Comparison of ENCODE assay signal across 8 cellular contexts in the genomic region with DNA sequence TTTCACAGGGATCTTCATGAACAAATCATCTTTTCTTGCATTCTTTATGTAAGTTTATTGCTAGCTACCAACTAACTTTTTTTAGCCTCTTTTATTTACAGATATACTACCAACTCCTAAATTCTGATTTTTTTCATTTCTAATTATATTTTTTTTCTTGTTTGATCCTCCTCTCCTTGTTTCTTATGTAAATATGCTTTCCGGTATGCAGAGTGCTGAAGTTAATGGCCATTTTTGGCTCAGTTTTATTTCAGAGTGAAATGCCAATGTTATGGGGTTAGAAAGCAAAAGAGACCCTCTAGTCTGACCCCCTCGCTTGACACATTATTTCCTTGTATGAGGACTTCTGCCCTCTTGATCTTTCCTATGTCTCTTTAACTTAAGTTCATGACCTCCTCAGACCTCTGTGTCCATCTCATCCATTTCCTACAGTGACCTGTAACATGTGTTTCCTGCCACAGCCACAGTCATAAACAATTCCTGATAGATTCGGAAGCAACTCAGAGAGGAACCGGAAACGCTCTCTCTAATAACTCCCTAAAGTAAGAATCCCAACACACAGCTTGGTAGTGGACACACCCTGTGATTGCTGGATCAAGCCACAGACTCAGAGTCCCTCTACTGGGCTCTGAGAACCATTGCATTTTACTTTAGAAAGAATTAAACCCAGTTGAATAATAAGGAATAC. TPM values are rescaled to one million over a fixed set of nuclear protein-coding genes. Genes with fewer than 3 reads are reported as not detected.
DNase-seq lines count a peak whose midpoint lies in the region; ATAC-seq and TF ChIP-seq lines count a peak whose summit lies in the region.

No MANE protein-coding gene starts in this region.

- H3K27me3 ChIP-seq in brain microvascular endothelial cell (replicated peaks) (no peaks in the 10 kb centered on the region), thoracic aorta (replicated peaks; ENCODE audit: insufficient read depth) (no peaks in the 10 kb centered on the region)

- peak; percentile 84 for TF ChIP-seq CTCF in brain microvascular endothelial cell (IDR thresholded peaks at IDR 0.05; ENCODE audit: low read depth, low read length, missing control alignments)
- TF ChIP-seq CTCF in thoracic aorta (IDR thresholded peaks at IDR 0.05), result peak; percentile 75

- no peak overlapping the region for H3K4me3 ChIP-seq in brain microvascular endothelial cell (ENCODE audit: low read depth, low read length)
- no peak overlapping the region for H3K4me3 ChIP-seq in thoracic aorta

- DNase-seq in DMS153 treated with DMSO at 0.1 percent for 48 hours (lab: John Stamatoyannopoulos, UW; ENCODE audit: unreplicated experiment) (peak; percentile 2), NCI-H1694 (lab: John Stamatoyannopoulos, UW) (peak; percentile 60), brain microvascular endothelial cell (peak; percentile 67), inferior parietal cortex (ENCODE audit: extremely low spot score) (peak; percentile 66), thoracic aorta (ENCODE audit: low spot score) (no peak)
- no peak for DNase-seq in stimulated activated CD4-positive, alpha-beta T cell treated with anti-CD3 and anti-CD28 coated beads, Interleukin-2, amount 100 ng/mL, for 24 hours
- no peak for DNase-seq in stimulated activated CD4-positive, alpha-beta T cell treated with anti-CD3 and anti-CD28 coated beads, Interleukin-2, amount 100 ng/mL, for 48 hours

- H3K36me3 ChIP-seq in brain microvascular endothelial cell (replicated peaks) (peaks cover 3% of the 10 kb centered on the region), thoracic aorta (peaks cover 7% of the 10 kb centered on the region)

- H3K27ac ChIP-seq in brain microvascular endothelial cell (no peak overlapping the region), thoracic aorta (peak overlapping the region in 1 of 2 donors; percentile 40)

- in situ Hi-C loops in brain microvascular endothelial cell (cut with HindIII; ENCODE audit: low pct_ligation_motif_present, low sequenced_read_pairs), result no loop called here

- H3K4me1 ChIP-seq in thoracic aorta (ENCODE audit: control insufficient read depth in 1 of 2, low read depth in 2 of 2), result peaks cover 0 to 12% of the 10 kb centered on the region in 2 donors

- no peaks in the 10 kb centered on the region for H3K9me3 ChIP-seq in thoracic aorta

- ATAC-seq in thoracic aorta (ENCODE audit: insufficient number of reproducible peaks, low FRiP score, low read depth) (peak; percentile 89), GM21360 (IDR thresholded peaks at IDR 0.05; ENCODE audit: unreplicated experiment) (no peak)

RNA-seq across cellular contexts. Expression of gene AFAP1L1, which starts 42.9 kb away (rescaled TPM):
- total RNA-seq in thoracic aorta, result 10 to 100 TPM in 1 of 2 donors, 1 to 10 TPM in 1; 6.8 to 10.4 TPM

Comparison
In these comparisons a context has a peak if more than half of its experiments do, and no peak if none do; other contexts are left out.
1. DNase-seq: peak in DMS153 treated with DMSO at 0.1 percent for 48 hours (single experiment), NCI-H1694 (single experiment), brain microvascular endothelial cell (single experiment) and inferior parietal cortex (single experiment); none in thoracic aorta (single experiment), stimulated activated CD4-positive, alpha-beta T cell treated with anti-CD3 and anti-CD28 coated beads, Interleukin-2, amount 100 ng/mL, for 24 hours (0 of 2) and stimulated activated CD4-positive, alpha-beta T cell treated with anti-CD3 and anti-CD28 coated beads, Interleukin-2, amount 100 ng/mL, for 48 hours (0 of 2).